In the genomic region with DNA sequence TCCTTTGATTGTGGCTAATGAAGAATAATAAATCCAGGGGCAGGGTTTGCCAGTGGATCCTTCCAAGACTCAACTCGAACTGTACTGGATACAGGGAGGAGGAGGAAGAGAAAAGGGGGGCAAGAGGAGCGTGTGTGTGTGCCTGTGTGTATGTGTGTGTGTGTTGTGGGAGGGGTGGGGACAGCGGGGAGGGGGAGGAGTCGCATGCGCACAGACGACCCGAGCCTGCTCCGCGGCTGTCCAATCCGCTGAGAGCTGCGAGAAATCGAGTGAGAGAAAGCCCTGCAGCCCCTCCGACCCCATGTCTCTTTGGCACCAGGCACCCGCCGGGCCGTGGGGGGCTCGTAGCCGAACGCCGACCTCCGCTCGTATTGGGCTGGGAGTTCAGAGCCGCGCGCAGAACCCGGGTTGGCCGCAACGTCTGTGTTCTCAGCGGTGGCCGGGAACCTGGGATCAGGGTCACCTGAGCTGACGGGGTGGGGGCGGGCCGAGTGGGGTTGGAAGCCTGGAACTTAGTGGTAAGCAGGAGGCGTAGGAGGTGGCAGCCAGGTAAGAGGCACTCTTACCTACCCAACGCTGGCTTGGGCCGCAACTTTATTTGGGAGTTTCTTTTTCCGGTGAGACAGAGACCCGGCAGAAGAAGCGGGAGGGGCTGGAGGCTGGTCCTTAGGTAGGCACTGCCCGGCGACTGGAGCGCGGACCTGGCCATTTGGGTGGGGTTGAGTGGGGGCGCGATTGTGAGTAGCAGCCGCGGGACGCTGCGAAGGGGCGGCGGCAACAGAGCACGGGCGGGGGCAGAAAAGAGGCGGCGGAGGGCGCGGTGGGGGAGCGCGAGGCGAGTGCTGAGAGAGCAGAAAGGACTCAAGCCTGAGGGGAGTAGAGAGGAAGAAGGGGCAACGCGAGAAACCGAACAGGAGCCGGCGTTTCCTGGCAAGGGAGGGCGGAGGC, we compare ENCODE assay signal across 9 cellular contexts.
DNase-seq lines count a peak whose midpoint lies in the region; FAIRE-seq and TF ChIP-seq lines count a peak whose summit lies in the region.
"Had no signal": no experiment of that assay in that cellular context is flagged by ENCODE, and none has a peak within 500 bp of the region (broad histone marks: within the 10 kb centered on the region; RNA-seq: fewer than 3 reads in every experiment).

No MANE protein-coding gene starts in this region.

- no peaks in the 10 kb centered on the region for H3K36me3 ChIP-seq in HUES48 (ENCODE audit: control insufficient read depth, insufficient read depth, low read length)
- no peaks in the 10 kb centered on the region for H3K36me3 ChIP-seq in neuron (ENCODE audit: insufficient read depth, low read length)

- H3K9ac ChIP-seq in HUES48 (ENCODE audit: low read depth, low read length), result no peak overlapping the region

- no peak for FAIRE-seq in RCC 7860 (lab: Jason Lieb, UNC)

- TF ChIP-seq CTCF in coronary artery (IDR thresholded peaks at IDR 0.05), result no peak

- H3K4me1 ChIP-seq in HUES48 (ENCODE audit: control insufficient read depth, insufficient read depth, low read length), result peaks cover 10% of the 10 kb centered on the region
- H3K4me1 ChIP-seq in neuron (ENCODE audit: insufficient read depth, low read length), result peaks cover 25% of the 10 kb centered on the region

- H2AFZ ChIP-seq in neuron (ENCODE audit: low read depth, low read length), result peak overlapping the region; percentile 76

- H3K27me3 ChIP-seq in HUES48 (ENCODE audit: control insufficient read depth, insufficient read depth, low read length), result peaks cover 100% of the 10 kb centered on the region
- H3K27me3 ChIP-seq in neuron (ENCODE audit: insufficient read depth, low read length), result peaks cover 90% of the 10 kb centered on the region

- H3K9me3 ChIP-seq in HUES48 (ENCODE audit: control insufficient read depth, insufficient read depth, low read length), result no peaks in the 10 kb centered on the region
- H3K9me3 ChIP-seq in neuron (ENCODE audit: low read length), result no peaks in the 10 kb centered on the region
- H3K9me3 ChIP-seq: body of pancreas had no signal

- H3K4me3 ChIP-seq in HUES48 (ENCODE audit: low read depth, low read length) (peak overlapping the region; percentile 63), coronary artery (peak overlapping the region; percentile 61), neuron (ENCODE audit: low read length) (peak overlapping the region; percentile 44)
- H3K4me3 ChIP-seq: body of pancreas had no signal

- DNase-seq in COR-L47 (lab: John Stamatoyannopoulos, UW), result peak; percentile 58
- no peak for DNase-seq in coronary artery (ENCODE audit: low spot score)
- no peak for DNase-seq in anterior cingulate cortex (lab: John Stamatoyannopoulos, UW)
- no peak for DNase-seq in RCC 7860 (ENCODE audit: low spot score)
- no peak for DNase-seq in OCI-M1 (lab: John Stamatoyannopoulos, UW)
- DNase-seq: body of pancreas; stimulated activated naive CD4-positive, alpha-beta T cell had no signal

- H3K27ac ChIP-seq in HUES48 (ENCODE audit: low read depth, low read length), result no peak overlapping the region
- no peak overlapping the region for H3K27ac ChIP-seq in coronary artery
- H3K27ac ChIP-seq: body of pancreas had no signal
